In genomic region chr10:119120413-119120867, GRCh38 we compare ENCODE assay signal across 1 cellular context.
A peak's percentile ranks its signal among the peaks of the same experiment; 100 is the strongest.
TF ChIP-seq lines count a peak whose summit lies in the region.

No MANE protein-coding gene starts in this region.

TF ChIP-seq in HepG2, 621 proteins besides CTCF, POLR2A, EP300 and RAD21 (continued from another document and continues in another):
- TF ChIP-seq ZBTB43 (CRISPR knock-in tag; conservative IDR thresholded peaks at IDR 0.05) (peak; percentile 95), ATF6 (CRISPR knock-in tag; conservative IDR thresholded peaks at IDR 0.05) (no peak), KDM3A (CRISPR knock-in tag; IDR thresholded peaks at IDR 0.05; ENCODE audit: low read depth) (0 out of 2 replicates have a peak, but pooled peaks have one; percentile 49), ZNF333 (CRISPR knock-in tag; IDR thresholded peaks at IDR 0.05; ENCODE audit: borderline replicate concordance) (no peak), KLF12 (CRISPR knock-in tag; IDR thresholded peaks at IDR 0.05; ENCODE audit: borderline replicate concordance) (peak; percentile 69), ZNF597 (CRISPR knock-in tag; IDR thresholded peaks at IDR 0.05) (no peak), NCOR1 (IDR thresholded peaks at IDR 0.05; ENCODE audit: borderline replicate concordance, low read length) (peak; percentile 99), HNF4G (IDR thresholded peaks at IDR 0.05; ENCODE audit: borderline replicate concordance, low read depth, low read length) (peak; percentile 94), HNF4G (CRISPR knock-in tag; IDR thresholded peaks at IDR 0.05; ENCODE audit: borderline replicate concordance, low read depth) (peak; percentile 67; the same call in 1 of the 2 replicates), ZNF737 (CRISPR knock-in tag; IDR thresholded peaks at IDR 0.05; ENCODE audit: borderline replicate concordance) (no peak), ATF4 (CRISPR knock-in tag; IDR thresholded peaks at IDR 0.05) (peak in 1 of 2 experiments; percentile 88; a peak in 2 of 4 replicates), XBP1 (CRISPR knock-in tag; IDR thresholded peaks at IDR 0.05) (peak; percentile 58; the same call in 1 of the 2 replicates), HOXA5 (CRISPR knock-in tag; IDR thresholded peaks at IDR 0.05) (0 out of 2 replicates have a peak, but pooled peaks have one; percentile 68), ZFP90 (CRISPR knock-in tag; IDR thresholded peaks at IDR 0.05; ENCODE audit: borderline replicate concordance) (no peak), NFIC (IDR thresholded peaks at IDR 0.05; ENCODE audit: low read length) (peak; percentile 92), ZNF317 (CRISPR knock-in tag; IDR thresholded peaks at IDR 0.05) (peak; percentile 47; the same call in 1 of the 2 replicates), PITX1 (CRISPR knock-in tag; IDR thresholded peaks at IDR 0.05) (peak; percentile 98), PAWR (CRISPR knock-in tag; IDR thresholded peaks at IDR 0.05; ENCODE audit: borderline replicate concordance) (no peak), UBTF (CRISPR knock-in tag; IDR thresholded peaks at IDR 0.05) (peak; percentile 36; the same call in 1 of the 2 replicates), ZBTB37 (CRISPR knock-in tag; IDR thresholded peaks at IDR 0.05) (peak; percentile 84), CHD2 (IDR thresholded peaks at IDR 0.05; ENCODE audit: low read depth, low read length) (no peak), TCF7L2 (IDR thresholded peaks at IDR 0.05; ENCODE audit: low read depth, low read length) (no peak), PCBP2 (optimal IDR thresholded peaks at IDR 0.05; ENCODE audit: low read depth, low read length, poor library complexity, severe bottlenecking) (no peak), ZBTB40 (IDR thresholded peaks at IDR 0.05) (peak; percentile 73), ZBTB40 (CRISPR knock-in tag; IDR thresholded peaks at IDR 0.05) (peak; percentile 98), ZNF713 (CRISPR knock-in tag; IDR thresholded peaks at IDR 0.05) (no peak), ZNF414 (CRISPR knock-in tag; IDR thresholded peaks at IDR 0.05) (0 out of 2 replicates have a peak, but pooled peaks have one; percentile 29), ZNF235 (CRISPR knock-in tag; IDR thresholded peaks at IDR 0.05; ENCODE audit: borderline replicate concordance) (no peak), GMEB1 (CRISPR knock-in tag; IDR thresholded peaks at IDR 0.05; ENCODE audit: borderline replicate concordance) (peak; percentile 54; the same call in 1 of the 2 replicates), TARDBP (CRISPR knock-in tag; IDR thresholded peaks at IDR 0.05) (peak; percentile 80; the same call in 1 of the 2 replicates), ZSCAN21 (CRISPR knock-in tag; IDR thresholded peaks at IDR 0.05; ENCODE audit: borderline replicate concordance) (0 out of 2 replicates have a peak, but pooled peaks have one; percentile 43), HMG20A (CRISPR knock-in tag; IDR thresholded peaks at IDR 0.05; ENCODE audit: borderline replicate concordance) (peak; percentile 93), ZFP1 (CRISPR knock-in tag; IDR thresholded peaks at IDR 0.05) (0 out of 2 replicates have a peak, but pooled peaks have one; percentile 52), NR1H2 (CRISPR knock-in tag; IDR thresholded peaks at IDR 0.05; ENCODE audit: borderline replicate concordance, low read depth) (no peak), PCBP1 (IDR thresholded peaks at IDR 0.05; ENCODE audit: borderline replicate concordance, low read depth, low read length) (no peak), ZFP41 (CRISPR knock-in tag; IDR thresholded peaks at IDR 0.05; ENCODE audit: borderline replicate concordance) (no peak), MAFF (IDR thresholded peaks at IDR 0.05; ENCODE audit: low read depth, low read length) (peak; percentile 91), ZNF891 (CRISPR knock-in tag; IDR thresholded peaks at IDR 0.05) (no peak), HHEX (CRISPR knock-in tag; IDR thresholded peaks at IDR 0.05) (0 out of 2 replicates have a peak, but pooled peaks have one; percentile 28)
